8 cellular contexts compared by ENCODE assay signal in the genomic region with DNA sequence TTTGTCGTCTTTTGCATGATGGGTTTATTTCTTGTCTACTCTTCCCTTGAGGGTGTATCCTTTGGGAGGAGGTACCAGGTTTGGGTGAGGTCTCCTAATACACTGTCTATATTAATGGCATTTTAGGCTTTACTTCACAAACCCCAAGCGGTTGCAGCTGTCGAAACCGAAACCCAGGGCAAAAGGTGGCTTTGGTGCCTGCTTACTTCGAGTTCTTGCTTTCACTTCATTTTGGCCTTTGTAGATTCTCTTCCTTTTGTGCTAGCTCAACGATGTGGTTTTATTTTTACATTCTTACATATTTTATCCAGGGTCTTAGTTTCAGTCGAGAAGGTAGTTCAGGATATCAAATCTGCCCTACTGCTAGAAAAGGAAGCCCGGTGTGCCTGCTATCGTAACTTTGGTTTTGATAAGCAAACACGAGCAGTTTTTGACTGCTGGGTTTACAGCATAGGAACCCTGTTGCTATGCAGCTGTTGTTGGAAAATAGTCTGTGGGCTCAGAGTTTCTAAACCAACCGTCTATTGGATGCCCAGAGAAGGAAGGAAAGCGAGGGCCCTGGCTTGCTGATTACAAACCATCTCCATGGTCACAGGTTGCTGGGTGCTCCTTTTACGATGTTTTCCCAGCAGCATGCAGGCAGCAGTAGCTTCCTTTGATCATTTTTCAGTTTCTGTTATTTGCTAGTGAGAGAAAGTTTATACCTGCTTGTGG. TPM values are rescaled to one million over a fixed set of nuclear protein-coding genes. Genes with fewer than 3 reads are reported as not detected.
A peak's percentile ranks its signal among the peaks of the same experiment; 100 is the strongest.
DNase-seq lines count a peak whose midpoint lies in the region; ATAC-seq and TF ChIP-seq lines count a peak whose summit lies in the region.

No MANE protein-coding gene starts in this region.

- in situ Hi-C loops in transverse colon (cut with MboI; ENCODE audit: low pct_ligation_motif_present in 1 of 4, low pct_unique_long_range_greater_than_20kb in 1 of 4, low sequenced_read_pairs in 3 of 4): no loop called here

- intact Hi-C loops in activated CD4-positive, alpha-beta T cell treated with anti-CD3 and anti-CD28 coated beads, Interleukin-2, amount 10 ng/mL, durations not matched to agents 24 days and 14 days (cut with micrococcal nuclease): loop anchor here (1.0 to 10.0 kb wide), 3 partner anchors 10 to 344 kb away; a partner anchor contains a TSS
- intact Hi-C loops in natural killer cell (cut with micrococcal nuclease): loop anchor here (1.0 to 10.0 kb wide), 5 partner anchors 10 to 754 kb away; a partner anchor contains a TSS
- intact Hi-C loops in transverse colon (cut with DNase I; ENCODE audit: low total_unique reads): no loop called here

- peak overlapping the region; percentile 83 to 88 (median 87) for H3K27ac ChIP-seq in transverse colon

- 10 to 11% methylated on average over 5 to 13 of the region's 13 CpGs for WGBS in transverse colon (ENCODE audit: low coverage in 1 of 2), 2 donors

- ATAC-seq in GM18499 (IDR thresholded peaks at IDR 0.05; ENCODE audit: insufficient read depth, unreplicated experiment) (peak; percentile 72), HG02642 (IDR thresholded peaks at IDR 0.05; ENCODE audit: poor library complexity, unreplicated experiment) (peak; percentile 93), natural killer cell (peak; percentile 88 to 95 (median 93))

- peaks cover 23% of the 10 kb centered on the region for H3K27me3 Mint-ChIP-seq in activated CD4-positive, alpha-beta T cell treated with anti-CD3 and anti-CD28 coated beads, Interleukin-2, amount 10 ng/mL, durations not matched to agents 24 days and 14 days
- H3K27me3 Mint-ChIP-seq in natural killer cell (ENCODE audit: low read depth in 2 of 2): no peaks in the 10 kb centered on the region
- H3K27me3 Mint-ChIP-seq in glutamatergic neuron (ENCODE audit: unreplicated experiment): peaks cover 2% of the 10 kb centered on the region

- peak; percentile 40 for TF ChIP-seq EP300 in transverse colon (IDR thresholded peaks at IDR 0.05; ENCODE audit: low read depth)

- peaks cover 30% of the 10 kb centered on the region for H3K4me1 Mint-ChIP-seq in activated CD4-positive, alpha-beta T cell treated with anti-CD3 and anti-CD28 coated beads, Interleukin-2, amount 10 ng/mL, durations not matched to agents 24 days and 14 days
- peaks cover 34 to 44% of the 10 kb centered on the region in 2 donors for H3K4me1 Mint-ChIP-seq in natural killer cell
- peaks cover 2% of the 10 kb centered on the region for H3K4me1 Mint-ChIP-seq in glutamatergic neuron (ENCODE audit: low read depth, unreplicated experiment)

- H3K9me3 Mint-ChIP-seq in activated CD4-positive, alpha-beta T cell treated with anti-CD3 and anti-CD28 coated beads, Interleukin-2, amount 10 ng/mL, durations not matched to agents 24 days and 14 days: no peaks in the 10 kb centered on the region
- H3K9me3 Mint-ChIP-seq in natural killer cell: no peaks in the 10 kb centered on the region
- H3K9me3 Mint-ChIP-seq in glutamatergic neuron (ENCODE audit: unreplicated experiment): peaks cover 4% of the 10 kb centered on the region

- H3K36me3 ChIP-seq in transverse colon: no peaks in the 10 kb centered on the region

- no peaks in the 10 kb centered on the region for H3K27me3 ChIP-seq in transverse colon

- H3K4me3 Mint-ChIP-seq in activated CD4-positive, alpha-beta T cell treated with anti-CD3 and anti-CD28 coated beads, Interleukin-2, amount 10 ng/mL, durations not matched to agents 24 days and 14 days: peak overlapping the region; percentile 87
- peak overlapping the region; percentile 93 for H3K4me3 Mint-ChIP-seq in natural killer cell
- H3K4me3 Mint-ChIP-seq in glutamatergic neuron (ENCODE audit: unreplicated experiment): no peak overlapping the region

- peak; percentile 40 for TF ChIP-seq POLR2A in transverse colon (IDR thresholded peaks at IDR 0.05)

- no peaks in the 10 kb centered on the region for H3K9me3 ChIP-seq in transverse colon

- H3K36me3 Mint-ChIP-seq in activated CD4-positive, alpha-beta T cell treated with anti-CD3 and anti-CD28 coated beads, Interleukin-2, amount 10 ng/mL, durations not matched to agents 24 days and 14 days (ENCODE audit: low read depth): peaks cover 1% of the 10 kb centered on the region
- H3K36me3 Mint-ChIP-seq in natural killer cell (no peaks in the 10 kb centered on the region), glutamatergic neuron (ENCODE audit: unreplicated experiment) (no peaks in the 10 kb centered on the region)

- H3K4me1 ChIP-seq in transverse colon: peaks cover 0 to 22% (median 13%) of the 10 kb centered on the region in 4 donors

- H3K27ac Mint-ChIP-seq in activated CD4-positive, alpha-beta T cell treated with anti-CD3 and anti-CD28 coated beads, Interleukin-2, amount 10 ng/mL, durations not matched to agents 24 days and 14 days: peak overlapping the region; percentile 96
- H3K27ac Mint-ChIP-seq in natural killer cell: peak overlapping the region; percentile 99
- H3K27ac Mint-ChIP-seq in glutamatergic neuron (ENCODE audit: unreplicated experiment): no peak overlapping the region

- DNase-seq in NCI-H2081 (lab: John Stamatoyannopoulos, UW) (peak; percentile 34 to 77), natural killer cell (peak; percentile 57), transverse colon (peak; percentile 72), glutamatergic neuron (no peak)
- DNase-seq in activated CD4-positive, alpha-beta T cell treated with anti-CD3 and anti-CD28 coated beads, Interleukin-2, amount 10 ng/mL, durations not matched to agents 24 days and 14 days: peak; percentile 92
- peak; percentile 52 for DNase-seq in effector CD8-positive, alpha-beta T cell (lab: John Stamatoyannopoulos, UW)

- H3K4me3 ChIP-seq in transverse colon: peak overlapping the region in 3 of 4 donors; percentile 34 to 48 (median 34)

- no peak for TF ChIP-seq CTCF in natural killer cell (IDR thresholded peaks at IDR 0.05)
- TF ChIP-seq CTCF in transverse colon (IDR thresholded peaks at IDR 0.05): no peak
- TF ChIP-seq CTCF in glutamatergic neuron (IDR thresholded peaks at IDR 0.05; ENCODE audit: partially characterized antibody, unreplicated experiment): no peak

RNA-seq across cellular contexts. Expression of a gene that starts 9.8 kb away (rescaled TPM):
- 0.21 and 0.31 TPM in 2 replicates for total RNA-seq in activated CD4-positive, alpha-beta T cell treated with anti-CD3 and anti-CD28 coated beads, Interleukin-2, amount 10 ng/mL, durations not matched to agents 24 days and 14 days
- 10 to 100 TPM; 17.1 to 41.4 (median 28.6) TPM for total RNA-seq in natural killer cell
- 10 to 100 TPM; 10.8 to 16.4 (median 11.7) TPM for total RNA-seq in transverse colon
- total RNA-seq in glutamatergic neuron (ENCODE audit: unreplicated experiment): 11.2 TPM
